ENCODE assay signal across 1 cellular context in the genomic region with DNA sequence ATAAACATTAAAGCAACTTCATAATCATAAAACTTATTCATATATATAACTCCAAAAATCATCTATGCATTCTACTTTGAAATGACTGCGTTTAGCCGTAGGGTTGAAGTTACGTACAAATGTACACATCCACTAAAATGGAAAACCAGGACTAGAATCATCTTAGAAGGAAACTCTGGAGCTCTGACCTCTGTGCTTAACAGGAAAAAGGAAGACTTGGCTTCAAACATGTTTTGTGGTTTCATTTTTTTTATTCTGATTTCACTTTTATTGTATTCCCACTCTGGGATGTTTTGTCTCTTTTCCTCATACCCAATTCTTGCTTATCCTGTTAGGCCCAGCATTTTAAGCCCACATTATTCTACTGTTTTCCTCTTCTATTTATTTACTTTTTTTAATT.
TF ChIP-seq lines count a peak whose summit lies in the region.

No MANE protein-coding gene starts in this region.

TF ChIP-seq in HepG2, 621 proteins besides CTCF, POLR2A, EP300 and RAD21 (continued from another document):
- TF ChIP-seq MZF1 (CRISPR knock-in tag; IDR thresholded peaks at IDR 0.05; ENCODE audit: borderline replicate concordance) (no peak), TCF7L2 (IDR thresholded peaks at IDR 0.05; ENCODE audit: low read depth, low read length) (no peak)
